8 cellular contexts compared by ENCODE assay signal in the genomic region with DNA sequence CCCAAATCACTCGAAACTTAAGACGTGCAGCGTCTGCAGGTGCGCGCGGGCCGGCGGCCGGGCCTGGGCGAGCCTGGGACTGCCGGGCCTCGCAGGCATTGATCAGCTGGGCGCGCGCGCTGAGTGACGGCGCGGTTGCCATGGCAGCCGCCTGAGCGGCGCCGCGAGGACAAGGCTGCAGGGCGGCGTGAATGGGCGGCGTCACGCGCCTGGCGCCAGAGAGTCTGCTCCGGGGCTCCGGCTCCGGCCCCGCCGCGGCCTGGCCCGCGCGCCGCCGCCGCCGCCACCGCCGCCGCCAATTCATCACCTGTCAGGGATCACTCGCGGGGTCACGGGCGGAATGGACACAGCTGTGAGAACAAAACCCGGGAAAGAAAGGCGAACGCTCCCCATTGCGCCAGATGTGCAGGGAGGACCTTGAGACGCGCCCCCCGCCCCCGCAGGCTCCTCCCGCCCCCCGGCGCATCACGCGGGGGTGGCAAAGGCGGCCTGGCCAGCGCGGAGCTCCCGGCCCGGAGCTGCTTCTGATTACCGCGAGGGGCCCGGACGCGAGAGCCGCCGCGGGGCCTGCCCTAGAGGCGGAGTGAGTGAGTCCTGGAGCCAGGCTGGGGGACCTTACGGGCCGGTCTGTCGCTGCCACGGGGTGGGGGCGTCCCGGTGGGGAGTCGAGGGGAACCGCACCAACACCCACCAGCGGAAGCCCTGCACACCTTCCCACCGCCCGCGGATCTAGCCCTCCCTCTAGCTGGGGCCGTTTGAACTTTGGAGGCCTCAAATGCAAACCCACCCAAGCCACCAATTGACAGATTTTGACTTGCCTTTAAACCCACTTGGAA. TPM values are rescaled to one million over a fixed set of nuclear protein-coding genes. Genes with fewer than 3 reads are reported as not detected.
DNase-seq lines count a peak whose midpoint lies in the region; ATAC-seq, FAIRE-seq and TF ChIP-seq lines count a peak whose summit lies in the region.

No MANE protein-coding gene starts in this region.

- H3K9me2 ChIP-seq in hepatocyte (replicated peaks; ENCODE audit: insufficient read depth): no peaks in the 10 kb centered on the region

- ATAC-seq in GM18502 (IDR thresholded peaks at IDR 0.05; ENCODE audit: poor library complexity, unreplicated experiment): peak; percentile 75
- peak; percentile 53 for ATAC-seq in HG02970 (IDR thresholded peaks at IDR 0.05; ENCODE audit: low FRiP score, unreplicated experiment)

- peaks cover 8% of the 10 kb centered on the region for H3K9me3 Mint-ChIP-seq in T-helper 2 cell treated with Interferon-gamma antibody and Interleukin-4, amounts not matched to agents 5 μg/mL and 100 μg/mL, for 36 hours
- peaks cover 12% of the 10 kb centered on the region for H3K9me3 Mint-ChIP-seq in astrocyte (ENCODE audit: unreplicated experiment)

- DNase-seq in NCI-H1930 (lab: John Stamatoyannopoulos, UW) (peak; percentile 80 to 91), astrocyte (ENCODE audit: low read depth) (peak; percentile 88), hepatocyte (ENCODE audit: low spot score) (peak; percentile 99), renal cortical epithelial cell (ENCODE audit: low read depth) (peak; percentile 73), cortex of kidney (lab: John Stamatoyannopoulos, UW) (no peak)
- peak; percentile 91 for DNase-seq in T-helper 2 cell treated with Interferon-gamma antibody and Interleukin-4, amounts not matched to agents 5 μg/mL and 100 μg/mL, for 36 hours (ENCODE audit: low spot score)

- peaks cover 20% of the 10 kb centered on the region for H3K79me2 ChIP-seq in astrocyte (ENCODE audit: insufficient read depth, low read length)
- peaks cover 20% of the 10 kb centered on the region for H3K79me2 ChIP-seq in hepatocyte

- H2AFZ ChIP-seq in astrocyte (ENCODE audit: low read depth, low read length): peak overlapping the region; percentile 32
- H2AFZ ChIP-seq in hepatocyte: no peak overlapping the region

- H3K4me3 ChIP-seq in astrocyte (ENCODE audit: insufficient read depth, low read depth, low read length): peak overlapping the region; percentile 59
- peak overlapping the region; percentile 32 for H3K4me3 ChIP-seq in hepatocyte

- H3K4me3 Mint-ChIP-seq in T-helper 2 cell treated with Interferon-gamma antibody and Interleukin-4, amounts not matched to agents 5 μg/mL and 100 μg/mL, for 36 hours: peak overlapping the region; percentile 94
- H3K4me3 Mint-ChIP-seq in astrocyte (ENCODE audit: unreplicated experiment): peak overlapping the region; percentile 82

- H3K36me3 ChIP-seq in astrocyte (ENCODE audit: insufficient read depth, low read length) (no peaks in the 10 kb centered on the region), hepatocyte (replicated peaks; ENCODE audit: insufficient read depth, low read depth) (no peaks in the 10 kb centered on the region)

- H3K27me3 ChIP-seq in astrocyte (ENCODE audit: insufficient read depth, low read length): no peaks in the 10 kb centered on the region
- H3K27me3 ChIP-seq in hepatocyte: no peaks in the 10 kb centered on the region

- H3K27me3 Mint-ChIP-seq in T-helper 2 cell treated with Interferon-gamma antibody and Interleukin-4, amounts not matched to agents 5 μg/mL and 100 μg/mL, for 36 hours (ENCODE audit: low read depth): peaks cover 39% of the 10 kb centered on the region
- H3K27me3 Mint-ChIP-seq in astrocyte (ENCODE audit: low read depth, unreplicated experiment): peaks cover 20% of the 10 kb centered on the region

- peaks cover 30% of the 10 kb centered on the region for H3K4me1 Mint-ChIP-seq in T-helper 2 cell treated with Interferon-gamma antibody and Interleukin-4, amounts not matched to agents 5 μg/mL and 100 μg/mL, for 36 hours (ENCODE audit: low read depth)
- H3K4me1 Mint-ChIP-seq in astrocyte (ENCODE audit: low read depth, unreplicated experiment): peaks cover 14% of the 10 kb centered on the region

- H3K4me2 ChIP-seq in astrocyte (ENCODE audit: low read length): peak overlapping the region; percentile 88
- H3K4me2 ChIP-seq in hepatocyte: peak overlapping the region; percentile 86

- H3K27ac ChIP-seq in astrocyte (ENCODE audit: low read depth, low read length) (peak overlapping the region; percentile 93), hepatocyte (peak overlapping the region; percentile 100)

- H3K27ac Mint-ChIP-seq in T-helper 2 cell treated with Interferon-gamma antibody and Interleukin-4, amounts not matched to agents 5 μg/mL and 100 μg/mL, for 36 hours: peak overlapping the region; percentile 90
- H3K27ac Mint-ChIP-seq in astrocyte (ENCODE audit: unreplicated experiment): peak overlapping the region; percentile 22

- peaks cover 19% of the 10 kb centered on the region for H4K20me1 ChIP-seq in astrocyte (ENCODE audit: insufficient read depth, low read length)
- H4K20me1 ChIP-seq in hepatocyte (ENCODE audit: insufficient read depth, poor library complexity, severe bottlenecking): peaks cover 19% of the 10 kb centered on the region

- H3K36me3 Mint-ChIP-seq in T-helper 2 cell treated with Interferon-gamma antibody and Interleukin-4, amounts not matched to agents 5 μg/mL and 100 μg/mL, for 36 hours (ENCODE audit: low read depth): peaks cover 31% of the 10 kb centered on the region
- peaks cover 1% of the 10 kb centered on the region for H3K36me3 Mint-ChIP-seq in astrocyte (ENCODE audit: low read depth, unreplicated experiment)

- no peak for TF ChIP-seq CTCF in astrocyte (IDR thresholded peaks at IDR 0.05; ENCODE audit: insufficient read depth, low read depth, low read length)
- TF ChIP-seq CTCF in hepatocyte (IDR thresholded peaks at IDR 0.05; ENCODE audit: poor library complexity): no peak

- FAIRE-seq in astrocyte (lab: Jason Lieb, UNC): no peak

- H3K9me3 ChIP-seq in astrocyte (ENCODE audit: insufficient read depth, low read depth, low read length) (peaks cover 7% of the 10 kb centered on the region), hepatocyte (ENCODE audit: low read depth) (peaks cover 9% of the 10 kb centered on the region)

- peak overlapping the region; percentile 93 for H3K9ac ChIP-seq in astrocyte (ENCODE audit: low read length)

- WGBS in hepatocyte (ENCODE audit: low lambda C conversion rate, missing lambda C conversion rate): 1% methylated on average over 50 of the region's 91 CpGs

- H3K4me1 ChIP-seq in astrocyte (ENCODE audit: insufficient read depth, low read length) (peaks cover 39% of the 10 kb centered on the region), hepatocyte (ENCODE audit: insufficient read depth) (peaks cover 37% of the 10 kb centered on the region)

RNA-seq across cellular contexts. Expression of a gene that starts 2.9 kb away (rescaled TPM):
- total RNA-seq in astrocyte: 7.7 and 13.6 TPM in 2 replicates
- 910 and 1,089 TPM in 2 replicates for total RNA-seq in hepatocyte
- polyA plus RNA-seq in hepatocyte: 563 and 612 TPM in 2 replicates
- total RNA-seq in renal cortical epithelial cell: 6.4 and 52.0 TPM in 2 replicates

Comparison
In these comparisons a context has a peak if more than half of its experiments do, and no peak if none do; other contexts are left out.
1. RNA of a gene that starts 2.9 kb away (total RNA-seq): 910 to 1,089 TPM in hepatocyte; 6.4 to 52.0 TPM in renal cortical epithelial cell and 7.7 to 13.6 TPM in astrocyte; every median in the first group is over 10 times any median in the second.